ENCODE assay signal across 6 cellular contexts in genomic region chr9:115910899-115911298, GRCh38.
"Had no signal": no experiment of that assay in that cellular context is flagged by ENCODE, and none has a peak within 500 bp of the region (broad histone marks: within the 10 kb centered on the region; RNA-seq: fewer than 3 reads in every experiment).

No MANE protein-coding gene starts in this region.

- H3K9ac ChIP-seq: GM23248 had no signal

- DNase-seq: GM23248, GOT3, H9, HCEC 1CT, IMR-90 had no signal

- FAIRE-seq: K562 had no signal

- ATAC-seq: K562 had no signal

- H2AFZ ChIP-seq: GM23248 had no signal

- H3K27ac ChIP-seq: GM23248 had no signal

- H3K4me3 ChIP-seq: GM23248, K562 had no signal
